26 cellular contexts compared by ENCODE assay signal in genomic region chr4:123737156-123737555, GRCh38.
DNase-seq lines count a peak whose midpoint lies in the region; ATAC-seq, FAIRE-seq and TF ChIP-seq lines count a peak whose summit lies in the region.
"Had no signal": no experiment of that assay in that cellular context is flagged by ENCODE, and none has a peak within 500 bp of the region (broad histone marks: within the 10 kb centered on the region; RNA-seq: fewer than 3 reads in every experiment).

No MANE protein-coding gene starts in this region.

- TF ChIP-seq EP300 in HepG2 (IDR thresholded peaks at IDR 0.05; ENCODE audit: low read depth in 2 of 2, low read length in 2 of 2) (no peak), HepG2 (CRISPR knock-in tag; IDR thresholded peaks at IDR 0.05; ENCODE audit: borderline replicate concordance) (no peak)

- H3K79me2 ChIP-seq in HepG2 (ENCODE audit: insufficient read depth, low read length) = no peaks in the 10 kb centered on the region
- H3K79me2 ChIP-seq in astrocyte (ENCODE audit: insufficient read depth, low read length) = no peaks in the 10 kb centered on the region

- no peak overlapping the region for H2BK120ac ChIP-seq in IMR-90 (ENCODE audit: low read depth, low read length)

- H3K23ac ChIP-seq in IMR-90 (ENCODE audit: low read depth, low read length) = no peak overlapping the region

- TF ChIP-seq CTCF in HepG2 (CRISPR knock-in tag; IDR thresholded peaks at IDR 0.05) (no peak), right lobe of liver (IDR thresholded peaks at IDR 0.05) (no peak), IMR-90 (conservative IDR thresholded peaks at IDR 0.05; ENCODE audit: low read depth, low read length) (no peak), astrocyte (IDR thresholded peaks at IDR 0.05; ENCODE audit: insufficient read depth, low read depth, low read length) (no peak)

- no peak overlapping the region for H2AK5ac ChIP-seq in IMR-90 (ENCODE audit: low read depth, low read length)

- no peak overlapping the region for H3K9ac ChIP-seq in HepG2 (ENCODE audit: insufficient read depth, low read depth, low read length)
- H3K9ac ChIP-seq in IMR-90 (ENCODE audit: low read depth, low read length) = no peak overlapping the region
- H3K9ac ChIP-seq in astrocyte (ENCODE audit: low read length) = no peak overlapping the region
- H3K9ac ChIP-seq: BLaER1 had no signal

- H3K4me1 ChIP-seq in HepG2 (ENCODE audit: insufficient read depth, low read length) (no peaks in the 10 kb centered on the region), right lobe of liver (no peaks in the 10 kb centered on the region), IMR-90 (ENCODE audit: control insufficient read depth, insufficient read depth, low read length) (0 out of 2 replicates have a peak, but pooled peaks cover 3% of the 10 kb centered on the region), astrocyte (ENCODE audit: insufficient read depth, low read length) (no peaks in the 10 kb centered on the region)
- H3K4me1 ChIP-seq: BE2C had no signal

- WGBS in HepG2 (ENCODE audit: low lambda C conversion rate) = 96% methylated on average over 1 of the region's 1 CpG
- whole genome bisulfite sequencing in right lobe of liver (ENCODE audit: insufficient coverage, low coverage, low lambda C conversion rate, missing lambda C conversion rate) = 38% methylated on average over 1 of the region's 1 CpG
- no CpG with 5 or more reads among the region's 1 CpG for WGBS in IMR-90 (ENCODE audit: extremely low coverage in 2 of 2, insufficient read length in 1 of 2), 2 experiments

- H2AK9ac ChIP-seq in IMR-90 (replicated peaks; ENCODE audit: low read depth, low read length, poor library complexity) = no peak overlapping the region

- no peak overlapping the region for H3K4ac ChIP-seq in IMR-90 (ENCODE audit: low read depth, low read length)

- H3K79me1 ChIP-seq in IMR-90 (ENCODE audit: low read depth in 1 of 2, low read length in 2 of 2) = no peaks in the 10 kb centered on the region

- H3K9me3 ChIP-seq in HepG2 (ENCODE audit: low read length) (no peaks in the 10 kb centered on the region), right lobe of liver (no peaks in the 10 kb centered on the region), IMR-90 (ENCODE audit: control insufficient read depth, insufficient read depth, low read length) (no peaks in the 10 kb centered on the region), astrocyte (ENCODE audit: insufficient read depth, low read depth, low read length) (no peaks in the 10 kb centered on the region), MG63 (no peaks in the 10 kb centered on the region; the same call in 1 of the 2 replicates)
- H3K9me3 ChIP-seq: BE2C, BLaER1 had no signal

- no peak for TF ChIP-seq POLR2A in HepG2 (IDR thresholded peaks at IDR 0.05; ENCODE audit: insufficient read depth in 1 of 2, low read depth in 2 of 2, low read length in 2 of 2)
- no peak for TF ChIP-seq POLR2A in right lobe of liver (IDR thresholded peaks at IDR 0.05)
- no peak for TF ChIP-seq POLR2A in IMR-90 (IDR thresholded peaks at IDR 0.05; ENCODE audit: low read depth, low read length)

- H2AFZ ChIP-seq in HepG2 (ENCODE audit: low read length) (no peak overlapping the region), IMR-90 (replicated peaks; ENCODE audit: low read length, poor library complexity) (no peak overlapping the region), astrocyte (ENCODE audit: low read depth, low read length) (no peak overlapping the region)

- H3K56ac ChIP-seq in IMR-90 (ENCODE audit: extremely low read depth, insufficient read depth, low read length) = no peak overlapping the region

- no peak overlapping the region for H2BK15ac ChIP-seq in IMR-90 (ENCODE audit: low read depth, low read length)

- no peak for DNase-seq in HepG2 (ENCODE audit: low spot score)
- no peak for DNase-seq in right lobe of liver
- no peak for DNase-seq in IMR-90
- DNase-seq in astrocyte (ENCODE audit: low read depth) = no peak
- no peak for DNase-seq in MG63
- DNase-seq in posterior cingulate gyrus = no peak
- DNase-seq: ACHN; BE2C; C1 segment of cervical spinal cord; CD4-positive, alpha-beta memory T cell; CD4-positive, CD25-positive, alpha-beta regulatory T cell; CD8-positive, alpha-beta memory T cell; COR-L47; DMS 273 treated with DMSO at 0.1 percent for 48 hours; DMS153; DMS53; DMS79; DND-41; EL; GDM1 had no signal

- TF ChIP-seq RAD21 in HepG2 (CRISPR knock-in tag; IDR thresholded peaks at IDR 0.05) (no peak), IMR-90 (IDR thresholded peaks at IDR 0.05; ENCODE audit: low read length) (no peak)

- intact Hi-C loops in HepG2 (cut with micrococcal nuclease; ENCODE audit: unreplicated experiment) (no loop called here), right lobe of liver (cut with DNase I) (no loop called here), IMR-90 (cut with micrococcal nuclease) (no loop called here), posterior cingulate gyrus (cut with DNase I) (no loop called here)

- peaks cover 4% of the 10 kb centered on the region for H3K4me1 Mint-ChIP-seq in astrocyte (ENCODE audit: low read depth, unreplicated experiment)
- H3K4me1 Mint-ChIP-seq: CD4-positive, alpha-beta memory T cell; CD4-positive, CD25-positive, alpha-beta regulatory T cell; CD8-positive, alpha-beta memory T cell had no signal

- no peak overlapping the region for H3K18ac ChIP-seq in IMR-90 (ENCODE audit: low read depth, low read length)

- CTCF ChIA-PET in HepG2 (lab: Yijun Ruan, JAX; ENCODE audit: low intra/inter-chr PET ratio, low total read pairs) = no interaction called here
- CTCF ChIA-PET in IMR-90 (lab: Yijun Ruan, JAX) = no interaction called here

- no TSS peak for BruUV-seq in HepG2 (replicated peaks; lab: Mats Ljungman, UMichigan)
- no TSS peak for BruUV-seq in IMR-90 (replicated peaks; lab: Mats Ljungman, UMichigan)

- H2BK20ac ChIP-seq in IMR-90 (ENCODE audit: low read depth, low read length) = no peak overlapping the region

- H3K4me3 ChIP-seq in HepG2 (replicated peaks in 1 of 3; ENCODE audit: insufficient read depth in 1 of 3, low read depth in 2 of 3, low read length in 3 of 3) (no peak overlapping the region), right lobe of liver (no peak overlapping the region), IMR-90 (ENCODE audit: insufficient read depth, low read depth, low read length) (no peak overlapping the region), astrocyte (ENCODE audit: insufficient read depth, low read depth, low read length) (no peak overlapping the region), MG63 (no peak overlapping the region)
- H3K4me3 ChIP-seq: BLaER1 had no signal

- FAIRE-seq in HepG2 (lab: Jason Lieb, UNC) (no peak), astrocyte (lab: Jason Lieb, UNC) (peak; percentile 26)
- FAIRE-seq: GM12891, GM19239 had no signal

- POLR2A ChIA-PET in HepG2 (lab: Yijun Ruan, JAX) = no interaction called here
- POLR2A ChIA-PET in IMR-90 (lab: Charles Lee; ENCODE audit: unreplicated experiment) = no interaction called here

- H3K9me3 Mint-ChIP-seq in astrocyte (ENCODE audit: unreplicated experiment) = peaks cover 3% of the 10 kb centered on the region
- H3K9me3 Mint-ChIP-seq: CD14-positive monocyte had no signal

- in situ Hi-C loops in HepG2 (cut with HindIII; ENCODE audit: extremely low pct_ligation_motif_present, low pct_unique_long_range_greater_than_20kb) = no loop called here
- in situ Hi-C loops in IMR-90 (cut with MboI; ENCODE audit: low sequenced_read_pairs) = no loop called here

- H3K4me3 Mint-ChIP-seq in astrocyte (ENCODE audit: unreplicated experiment) = no peak overlapping the region
- H3K4me3 Mint-ChIP-seq: CD14-positive monocyte; CD4-positive, alpha-beta memory T cell; CD4-positive, CD25-positive, alpha-beta regulatory T cell; CD8-positive, alpha-beta memory T cell had no signal

- H3K14ac ChIP-seq in IMR-90 (replicated peaks; ENCODE audit: low read depth, low read length) = no peak overlapping the region

- no peak overlapping the region for H4K8ac ChIP-seq in IMR-90 (ENCODE audit: low read depth in 2 of 2, low read length in 2 of 2)

- H3K27me3 ChIP-seq in HepG2 (ENCODE audit: control insufficient read depth in 1 of 2, insufficient read depth in 2 of 2, low read length in 2 of 2) = no peaks in the 10 kb centered on the region
- H3K27me3 ChIP-seq in right lobe of liver = no peaks in the 10 kb centered on the region
- no peaks in the 10 kb centered on the region for H3K27me3 ChIP-seq in IMR-90 (ENCODE audit: control insufficient read depth, insufficient read depth, low read length)
- H3K27me3 ChIP-seq in astrocyte (ENCODE audit: insufficient read depth, low read length) = no peaks in the 10 kb centered on the region
- H3K27me3 ChIP-seq in MG63 = no peaks in the 10 kb centered on the region
- H3K27me3 ChIP-seq: BE2C, BLaER1 had no signal

- H3K27ac ChIP-seq in HepG2 (ENCODE audit: extremely low read length, insufficient read depth, low read length) (no peak overlapping the region), right lobe of liver (no peak overlapping the region), IMR-90 (ENCODE audit: insufficient read depth, low read length) (no peak overlapping the region), astrocyte (ENCODE audit: low read depth, low read length) (no peak overlapping the region)
- H3K27ac ChIP-seq: 22Rv1, BLaER1 had no signal

- H3K27ac Mint-ChIP-seq in astrocyte (ENCODE audit: unreplicated experiment) = no peak overlapping the region
- H3K27ac Mint-ChIP-seq: CD14-positive monocyte; CD4-positive, alpha-beta memory T cell; CD4-positive, CD25-positive, alpha-beta regulatory T cell; CD8-positive, alpha-beta memory T cell had no signal

- no peak overlapping the region for H3K4me2 ChIP-seq in HepG2 (ENCODE audit: low read depth, low read length)
- no peak overlapping the region for H3K4me2 ChIP-seq in IMR-90 (ENCODE audit: low read depth, low read length)
- no peak overlapping the region for H3K4me2 ChIP-seq in astrocyte (ENCODE audit: low read length)
- H3K4me2 ChIP-seq: BLaER1 had no signal

- no peak overlapping the region for H4K5ac ChIP-seq in IMR-90 (ENCODE audit: low read depth, low read length)

- H3K36me3 Mint-ChIP-seq in astrocyte (ENCODE audit: low read depth, unreplicated experiment) = no peaks in the 10 kb centered on the region
- H3K36me3 Mint-ChIP-seq: CD14-positive monocyte; CD4-positive, alpha-beta memory T cell; CD4-positive, CD25-positive, alpha-beta regulatory T cell; CD8-positive, alpha-beta memory T cell had no signal

- H4K91ac ChIP-seq in IMR-90 (ENCODE audit: insufficient read depth, low read depth, low read length) = no peak overlapping the region

- H3K36me3 ChIP-seq in HepG2 (replicated peaks in 1 of 2; ENCODE audit: control insufficient read depth in 1 of 2, insufficient read depth in 2 of 2, low read length in 2 of 2) (no peaks in the 10 kb centered on the region), right lobe of liver (no peaks in the 10 kb centered on the region), IMR-90 (ENCODE audit: control insufficient read depth, insufficient read depth, low read length) (no peaks in the 10 kb centered on the region), astrocyte (ENCODE audit: insufficient read depth, low read length) (no peaks in the 10 kb centered on the region), MG63 (no peaks in the 10 kb centered on the region)
- H3K36me3 ChIP-seq: BE2C, BLaER1 had no signal

- dilution Hi-C loops in IMR-90 (cut with HindIII; ENCODE audit: low sequenced_read_pairs, unreplicated experiment) = no loop called here

- no peak overlapping the region for H2BK5ac ChIP-seq in IMR-90 (ENCODE audit: low read depth, low read length, poor library complexity, severe bottlenecking)

- H3K9me1 ChIP-seq in IMR-90 (ENCODE audit: insufficient read depth, low read length) = no peaks in the 10 kb centered on the region

- no peaks in the 10 kb centered on the region for H4K20me1 ChIP-seq in HepG2 (ENCODE audit: insufficient read depth, low read length)
- H4K20me1 ChIP-seq in IMR-90 (ENCODE audit: insufficient read depth, low read length) = no peaks in the 10 kb centered on the region
- H4K20me1 ChIP-seq in astrocyte (ENCODE audit: insufficient read depth, low read length) = no peaks in the 10 kb centered on the region
- H4K20me1 ChIP-seq: BLaER1 had no signal

- ATAC-seq in HepG2 (no peak), right lobe of liver (no peak), IMR-90 (ENCODE audit: low read depth) (no peak), HG03095 (IDR thresholded peaks at IDR 0.05; ENCODE audit: unreplicated experiment) (no peak)

- no peaks in the 10 kb centered on the region for H3K27me3 Mint-ChIP-seq in astrocyte (ENCODE audit: low read depth, unreplicated experiment)
- H3K27me3 Mint-ChIP-seq: CD4-positive, alpha-beta memory T cell; CD4-positive, CD25-positive, alpha-beta regulatory T cell had no signal
